1 cellular context compared by ENCODE assay signal in the genomic region with DNA sequence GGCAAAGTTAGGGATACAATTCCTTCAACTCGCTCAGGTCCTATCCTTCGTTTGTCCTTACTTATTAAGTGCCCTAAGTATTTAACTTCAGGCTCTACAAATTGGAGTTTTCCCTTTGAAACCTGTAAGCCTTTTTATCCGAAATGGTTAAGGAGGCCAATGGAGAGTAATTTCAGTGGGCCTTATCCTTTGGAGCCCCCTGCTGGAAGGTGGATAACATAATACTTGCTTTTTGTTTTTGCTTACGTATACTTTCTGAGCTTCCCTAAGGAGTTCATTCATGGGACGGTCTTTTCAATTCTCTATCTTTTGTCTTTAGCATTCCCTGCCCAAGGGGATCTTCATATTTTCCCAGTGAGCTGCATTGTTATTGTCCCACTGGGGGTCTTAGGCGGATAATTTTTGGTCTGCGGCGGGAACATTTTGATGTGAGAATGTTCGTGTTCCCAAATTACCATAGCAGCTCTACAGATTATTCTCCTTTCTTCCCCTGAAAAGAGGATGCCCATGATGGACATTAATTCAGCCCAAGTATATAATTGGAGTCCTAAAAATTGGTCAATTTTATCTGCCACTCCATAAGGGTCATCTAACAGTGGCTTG.
TF ChIP-seq lines count a peak whose summit lies in the region.

No MANE protein-coding gene starts in this region.

TF ChIP-seq in H1, 55 proteins besides CTCF, POLR2A, EP300 and RAD21:
- no peak for TF ChIP-seq BRCA1 (IDR thresholded peaks at IDR 0.05; ENCODE audit: low read depth, low read length)
- TF ChIP-seq MAFK (IDR thresholded peaks at IDR 0.05; ENCODE audit: low read depth, low read length) = peak; percentile 75
